ENCODE assay signal across 22 cellular contexts in genomic region chr2:618591-618990, GRCh38.
"Had no signal": no experiment of that assay in that cellular context is flagged by ENCODE, and none has a peak within 500 bp of the region (broad histone marks: within the 10 kb centered on the region; RNA-seq: fewer than 3 reads in every experiment).

No MANE protein-coding gene starts in this region.

- H3K9me3 Mint-ChIP-seq: endodermal cell had no signal

- H3K4me1 ChIP-seq: left ventricle myocardium inferior, lower lobe of right lung, psoas muscle, sigmoid colon, stomach, transverse colon had no signal

- H3K9me3 ChIP-seq: psoas muscle, sigmoid colon, transverse colon had no signal

- H3K36me3 ChIP-seq: left ventricle myocardium inferior, lower lobe of right lung, sigmoid colon, stomach, thoracic aorta, transverse colon had no signal

- H3K4me1 Mint-ChIP-seq: endodermal cell, naive B cell had no signal

- ATAC-seq: lower lobe of right lung, psoas muscle had no signal

- H3K4me3 Mint-ChIP-seq: endodermal cell, naive B cell, nephron progenitor cell had no signal

- H3K27ac Mint-ChIP-seq: endodermal cell, naive B cell, nephron progenitor cell had no signal

- DNase-seq: cerebellar nuclear complex; dermis blood vessel endothelial cell; effector CD4-positive, alpha-beta T cell; endodermal cell; erythroblast; foreskin melanocyte; hippocampal formation; left ventricle myocardium inferior; lower lobe of right lung; mesenchymal stem cell; naive B cell; nephron progenitor cell; psoas muscle; sigmoid colon; stimulated activated CD4-positive, alpha-beta T cell treated with anti-CD3 and anti-CD28 coated beads, Interleukin-2, amount 100 ng/mL, for 24 hours; stimulated activated CD4-positive, alpha-beta T cell treated with anti-CD3 and anti-CD28 coated beads, Interleukin-4, amount 100 ng/mL, for 4 hours; stimulated activated naive CD4-positive, alpha-beta T cell; stomach; substantia nigra; transverse colon had no signal

- H3K4me3 ChIP-seq: left ventricle myocardium inferior, lower lobe of right lung, psoas muscle, sigmoid colon, skin epidermis, stomach, thoracic aorta, transverse colon had no signal

- H3K27ac ChIP-seq: left ventricle myocardium inferior, lower lobe of right lung, psoas muscle, sigmoid colon, skin epidermis, stomach, thoracic aorta, transverse colon had no signal

- H3K36me3 Mint-ChIP-seq: naive B cell had no signal

- H3K27me3 ChIP-seq: sigmoid colon, stomach, transverse colon had no signal
